In genomic region chr4:82462415-82462831, GRCh38 we compare ENCODE assay signal across 8 cellular contexts. TPM values are rescaled to one million over a fixed set of nuclear protein-coding genes. Genes with fewer than 3 reads are reported as not detected.
A peak's percentile ranks its signal among the peaks of the same experiment; 100 is the strongest.
DNase-seq lines count a peak whose midpoint lies in the region; ATAC-seq and TF ChIP-seq lines count a peak whose summit lies in the region.

No MANE protein-coding gene starts in this region.

- TF ChIP-seq CTCF in epithelial cell of proximal tubule (conservative IDR thresholded peaks at IDR 0.05; ENCODE audit: low read depth, low read length) = peak; percentile 70

- POLR2A ChIA-PET in naive thymus-derived CD4-positive, alpha-beta T cell (lab: Charles Lee) = no interaction called here

- CTCF ChIA-PET in naive thymus-derived CD4-positive, alpha-beta T cell (lab: Charles Lee) = interaction anchor here (1.0 kb wide), 1 partner anchor 573 kb away, joined by 3 read pairs; the partner anchor contains the start of gene COPS4

- H3K27me3 ChIP-seq in naive thymus-derived CD4-positive, alpha-beta T cell (ENCODE audit: control insufficient read depth in 2 of 2, insufficient read depth in 2 of 2, low read length in 2 of 2) = no peaks in the 10 kb centered on the region

- no peaks in the 10 kb centered on the region for H3K9me3 Mint-ChIP-seq in naive thymus-derived CD4-positive, alpha-beta T cell

- H3K27me3 Mint-ChIP-seq in naive thymus-derived CD4-positive, alpha-beta T cell = no peaks in the 10 kb centered on the region

- DNase-seq in Caki2 (ENCODE audit: low read depth) (peak; percentile 57), HS-5 (ENCODE audit: low read depth) (peak; percentile 65), NOMO-1 treated with DMSO at 0.1 percent for 48 hours (lab: John Stamatoyannopoulos, UW; ENCODE audit: unreplicated experiment) (peak; percentile 53), epithelial cell of proximal tubule (ENCODE audit: low read depth) (no peak)
- peak; percentile 42 for DNase-seq in activated CD8-positive, alpha-beta memory T cell treated with anti-CD3 and anti-CD28 coated beads, Interleukin-2, amount 50 U/mL, for 1 hour (ENCODE audit: extremely low read depth)
- peak; percentile 60 to 83 (median 79) for DNase-seq in naive thymus-derived CD4-positive, alpha-beta T cell
- DNase-seq in stimulated activated CD8-positive, alpha-beta memory T cell treated with anti-CD3 and anti-CD28 coated beads, Interleukin-7, amount 100 ng/mL, for 48 hours (ENCODE audit: extremely low read depth in 1 of 2, low read depth in 1 of 2) = peak; percentile 51 to 66

- H3K4me1 Mint-ChIP-seq in naive thymus-derived CD4-positive, alpha-beta T cell = peaks cover 0 to 5% (median 0%) of the 10 kb centered on the region in 7 donors

- H3K36me3 ChIP-seq in naive thymus-derived CD4-positive, alpha-beta T cell (ENCODE audit: control insufficient read depth in 2 of 3, insufficient read depth in 3 of 3, low read length in 3 of 3) = peaks cover 4 to 34% (median 9%) of the 10 kb centered on the region in 3 experiments

- H3K4me3 Mint-ChIP-seq in naive thymus-derived CD4-positive, alpha-beta T cell = no peak overlapping the region

- no peak overlapping the region for H3K27ac ChIP-seq in naive thymus-derived CD4-positive, alpha-beta T cell (ENCODE audit: low read depth, low read length)

- in situ Hi-C loops in Caki2 (cut with HindIII; ENCODE audit: low pct_unique_long_range_greater_than_20kb, low sequenced_read_pairs) = no loop called here

- intact Hi-C loops in naive thymus-derived CD4-positive, alpha-beta T cell (cut with micrococcal nuclease) = loop anchor here (1.0 to 10.0 kb wide), 12 partner anchors 32 to 1178 kb away; partner anchors contain the start of genes COQ2 (in 1 of the 2), ENOPH1 (in 1 of the 2), HNRNPDL (in 1 of the 2) and PLAC8 (in 1 of the 2)

- peak overlapping the region in 1 of 9 donors; percentile 34 for H3K27ac Mint-ChIP-seq in naive thymus-derived CD4-positive, alpha-beta T cell

- no peaks in the 10 kb centered on the region for H3K9me3 ChIP-seq in naive thymus-derived CD4-positive, alpha-beta T cell (ENCODE audit: control insufficient read depth in 2 of 3, low read length in 3 of 3)

- peaks cover 2 to 28% (median 4%) of the 10 kb centered on the region in 5 donors for H3K36me3 Mint-ChIP-seq in naive thymus-derived CD4-positive, alpha-beta T cell

- no peak overlapping the region for H3K4me3 ChIP-seq in epithelial cell of proximal tubule (ENCODE audit: low read depth, low read length)
- no peak overlapping the region for H3K4me3 ChIP-seq in naive thymus-derived CD4-positive, alpha-beta T cell (ENCODE audit: low read length)

- no peaks in the 10 kb centered on the region for H3K4me1 ChIP-seq in naive thymus-derived CD4-positive, alpha-beta T cell (ENCODE audit: control insufficient read depth in 2 of 2, insufficient read depth in 2 of 2, low read length in 2 of 2)

- peak; percentile 71 for ATAC-seq in GM21360 (IDR thresholded peaks at IDR 0.05; ENCODE audit: unreplicated experiment)
- peak; percentile 96 for ATAC-seq in naive thymus-derived CD4-positive, alpha-beta T cell

RNA-seq across cellular contexts. Expression of gene ENOPH1, which starts 32.0 kb away (rescaled TPM):
- 45.0 and 45.2 TPM in 2 replicates for total RNA-seq in Caki2 (2014; rRNA removed; shearing (Covaris generic); ENCODE audit: low replicate concordance)
- total RNA-seq in epithelial cell of proximal tubule = 53.5 and 61.1 TPM in 2 replicates
- total RNA-seq in naive thymus-derived CD4-positive, alpha-beta T cell = 10 to 100 TPM; 16.3 to 36.5 (median 24.3) TPM
- polyA plus RNA-seq in naive thymus-derived CD4-positive, alpha-beta T cell = 10 to 100 TPM; 45.3 to 45.6 TPM

RNA-seq across cellular contexts. Expression of gene HNRNPDL, which starts 32.2 kb away (rescaled TPM):
- total RNA-seq in Caki2 (2014; rRNA removed; shearing (Covaris generic); ENCODE audit: low replicate concordance) = 118 and 140 TPM in 2 replicates
- 248 and 283 TPM in 2 replicates for total RNA-seq in epithelial cell of proximal tubule
- total RNA-seq in naive thymus-derived CD4-positive, alpha-beta T cell = 100 to 1,000 TPM; 297 to 440 (median 423) TPM
- 100 to 1,000 TPM; 255 to 283 TPM for polyA plus RNA-seq in naive thymus-derived CD4-positive, alpha-beta T cell
